ENCODE assay signal across 8 cellular contexts in the genomic region with DNA sequence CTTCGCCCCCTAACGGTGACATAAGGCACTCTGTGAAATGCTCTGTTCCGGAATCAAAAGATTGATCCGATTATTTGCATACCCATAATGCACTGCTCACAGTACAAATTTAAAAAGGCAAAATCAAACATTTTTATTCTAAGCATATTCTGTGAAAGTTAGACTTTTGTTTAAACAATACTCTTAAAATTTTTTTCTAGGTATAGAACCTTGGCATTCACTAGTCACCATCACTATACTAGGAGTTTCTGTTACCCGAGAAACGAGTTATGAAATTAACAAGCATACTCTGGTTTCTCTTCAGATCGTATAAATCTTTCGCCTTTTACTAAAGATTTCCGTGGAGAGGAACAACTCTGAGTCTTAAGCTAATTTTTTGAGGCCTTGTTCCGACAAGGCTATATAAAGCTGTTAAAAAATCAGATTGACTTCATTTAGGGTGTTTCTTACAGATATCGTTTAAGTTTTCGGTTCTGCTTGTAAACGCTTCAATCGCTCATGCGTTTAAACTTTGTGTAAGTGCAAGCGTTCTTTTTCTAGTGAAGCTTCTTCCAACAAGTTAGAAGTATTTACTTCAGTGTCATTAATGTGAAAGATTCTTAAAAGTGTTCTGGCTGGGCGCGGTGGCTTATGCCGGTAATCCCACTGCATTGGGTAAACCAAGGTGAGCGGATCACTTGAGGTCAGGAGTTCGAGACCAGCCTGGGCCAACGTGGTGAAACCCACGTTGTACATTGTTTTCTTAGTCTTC. TPM values are rescaled to one million over a fixed set of nuclear protein-coding genes. Genes with fewer than 3 reads are reported as not detected.
DNase-seq lines count a peak whose midpoint lies in the region; ATAC-seq and TF ChIP-seq lines count a peak whose summit lies in the region.

A gene (plus strand): TSS at position 285 of the 751 bp plus-strand sequence.

- ATAC-seq in GM19395 (IDR thresholded peaks at IDR 0.05; ENCODE audit: unreplicated experiment) (peak; percentile 73), HG03558 (IDR thresholded peaks at IDR 0.05; ENCODE audit: extremely low read depth, unreplicated experiment) (peak; percentile 45), memory B cell (ENCODE audit: low read depth) (peak; percentile 79)
- ATAC-seq in activated CD8-positive, alpha-beta T cell treated with anti-CD3 and anti-CD28 coated beads for 36 hours = peak; percentile 74
- ATAC-seq in effector memory CD8-positive, alpha-beta T cell (replicated peaks) = peak; percentile 78

- peaks cover 19% of the 10 kb centered on the region for H3K4me1 ChIP-seq in CD8-positive, alpha-beta memory T cell (ENCODE audit: insufficient read depth, low read length)

- peak in 4 of 5 donors; percentile 57 to 89 (median 88) for DNase-seq in CD8-positive, alpha-beta memory T cell
- peak; percentile 98 for DNase-seq in NCI-H82 (lab: John Stamatoyannopoulos, UW)
- peak; percentile 89 for DNase-seq in activated CD8-positive, alpha-beta T cell treated with anti-CD3 and anti-CD28 coated beads for 36 hours
- DNase-seq in effector memory CD8-positive, alpha-beta T cell = peak; percentile 53 to 72 (median 70)
- peak; percentile 68 to 87 for DNase-seq in memory B cell (ENCODE audit: low spot score in 2 of 2)
- DNase-seq in stimulated activated CD8-positive, alpha-beta memory T cell treated with anti-CD3 and anti-CD28 coated beads, Interleukin-12 subunit alpha, Interleukin-12 subunit beta, amount 100 ng/mL, for 1 hour (ENCODE audit: low read depth) = peak; percentile 58

- POLR2A ChIA-PET in CD8-positive, alpha-beta memory T cell (lab: Charles Lee) = interaction anchor here (0.6 to 1.8 kb wide), 8 partner anchors 8 to 670 kb away, joined by 3 to 24 read pairs (median 4); a partner anchor contains a TSS
- POLR2A ChIA-PET in activated CD8-positive, alpha-beta T cell treated with anti-CD3 and anti-CD28 coated beads for 36 hours (lab: Charles Lee) = interaction anchor here (0.6 to 3.1 kb wide), 66 partner anchors 8 to 1200 kb away, joined by 3 to 80 read pairs (median 4); a partner anchor contains a TSS

- peak within 1 kb of the TSS; percentile 99 to 100 (median 99) for H3K27ac Mint-ChIP-seq in CD8-positive, alpha-beta memory T cell
- peak within 1 kb of the TSS; percentile 98 for H3K27ac Mint-ChIP-seq in activated CD8-positive, alpha-beta T cell treated with anti-CD3 and anti-CD28 coated beads for 36 hours
- peak within 1 kb of the TSS; percentile 100 for H3K27ac Mint-ChIP-seq in effector memory CD8-positive, alpha-beta T cell
- H3K27ac Mint-ChIP-seq in memory B cell = peak within 1 kb of the TSS; percentile 100

- H3K27ac ChIP-seq in CD8-positive, alpha-beta memory T cell (ENCODE audit: low read depth, low read length) = peak within 1 kb of the TSS; percentile 99

- H3K9me3 ChIP-seq in CD8-positive, alpha-beta memory T cell (ENCODE audit: low read length) = no peaks in the 10 kb centered on the region

- H3K4me1 Mint-ChIP-seq in CD8-positive, alpha-beta memory T cell = peaks cover 23 to 39% (median 34%) of the 10 kb centered on the region in 3 donors
- peaks cover 26% of the 10 kb centered on the region for H3K4me1 Mint-ChIP-seq in activated CD8-positive, alpha-beta T cell treated with anti-CD3 and anti-CD28 coated beads for 36 hours (ENCODE audit: low read depth)
- H3K4me1 Mint-ChIP-seq in effector memory CD8-positive, alpha-beta T cell (ENCODE audit: low read depth in 2 of 2) = peaks cover 20 to 33% of the 10 kb centered on the region in 2 donors
- peaks cover 9% of the 10 kb centered on the region for H3K4me1 Mint-ChIP-seq in memory B cell

- no peaks in the 10 kb centered on the region for H3K27me3 ChIP-seq in CD8-positive, alpha-beta memory T cell (ENCODE audit: insufficient read depth, low read length, poor library complexity, severe bottlenecking)

- H3K36me3 ChIP-seq in CD8-positive, alpha-beta memory T cell (ENCODE audit: insufficient read depth, low read length) = no peaks in the 10 kb centered on the region

- CTCF ChIA-PET in CD8-positive, alpha-beta memory T cell (lab: Charles Lee) = interaction anchor here (1.0 to 1.9 kb wide), 5 partner anchors 9 to 18 kb away, joined by 3 to 5 read pairs (median 4); a partner anchor contains a TSS
- CTCF ChIA-PET in activated CD8-positive, alpha-beta T cell treated with anti-CD3 and anti-CD28 coated beads for 36 hours (lab: Charles Lee) = interaction anchor here (0.7 to 2.7 kb wide), 6 partner anchors 9 to 120 kb away, joined by 3 to 11 read pairs (median 8); a partner anchor contains a TSS

- H3K36me3 Mint-ChIP-seq in CD8-positive, alpha-beta memory T cell = peaks cover 0 to 8% (median 0%) of the 10 kb centered on the region in 3 donors
- H3K36me3 Mint-ChIP-seq in activated CD8-positive, alpha-beta T cell treated with anti-CD3 and anti-CD28 coated beads for 36 hours (ENCODE audit: low read depth) = no peaks in the 10 kb centered on the region
- peaks cover 41% of the 10 kb centered on the region for H3K36me3 Mint-ChIP-seq in effector memory CD8-positive, alpha-beta T cell (ENCODE audit: insufficient read depth)
- H3K36me3 Mint-ChIP-seq in memory B cell = no peaks in the 10 kb centered on the region

- peak within 1 kb of the TSS; percentile 95 to 99 (median 98) for H3K4me3 Mint-ChIP-seq in CD8-positive, alpha-beta memory T cell
- peak within 1 kb of the TSS; percentile 93 for H3K4me3 Mint-ChIP-seq in activated CD8-positive, alpha-beta T cell treated with anti-CD3 and anti-CD28 coated beads for 36 hours
- H3K4me3 Mint-ChIP-seq in effector memory CD8-positive, alpha-beta T cell = peak within 1 kb of the TSS; percentile 94 to 98
- peak within 1 kb of the TSS; percentile 91 for H3K4me3 Mint-ChIP-seq in memory B cell

- peak within 1 kb of the TSS; percentile 77 for H3K4me3 ChIP-seq in CD8-positive, alpha-beta memory T cell (ENCODE audit: low read length)

- TF ChIP-seq CTCF in activated CD8-positive, alpha-beta T cell treated with anti-CD3 and anti-CD28 coated beads for 36 hours (IDR thresholded peaks at IDR 0.05) = peak; percentile 95

- peaks cover 0 to 5% of the 10 kb centered on the region in 2 donors for H3K27me3 Mint-ChIP-seq in CD8-positive, alpha-beta memory T cell
- no peaks in the 10 kb centered on the region for H3K27me3 Mint-ChIP-seq in activated CD8-positive, alpha-beta T cell treated with anti-CD3 and anti-CD28 coated beads for 36 hours
- no peaks in the 10 kb centered on the region for H3K27me3 Mint-ChIP-seq in effector memory CD8-positive, alpha-beta T cell
- no peaks in the 10 kb centered on the region for H3K27me3 Mint-ChIP-seq in memory B cell

- peaks cover 0 to 2% (median 0%) of the 10 kb centered on the region in 5 donors for H3K9me3 Mint-ChIP-seq in CD8-positive, alpha-beta memory T cell
- no peaks in the 10 kb centered on the region for H3K9me3 Mint-ChIP-seq in activated CD8-positive, alpha-beta T cell treated with anti-CD3 and anti-CD28 coated beads for 36 hours
- no peaks in the 10 kb centered on the region for H3K9me3 Mint-ChIP-seq in effector memory CD8-positive, alpha-beta T cell
- no peaks in the 10 kb centered on the region for H3K9me3 Mint-ChIP-seq in memory B cell

- intact Hi-C loops in activated CD8-positive, alpha-beta T cell treated with anti-CD3 and anti-CD28 coated beads for 36 hours (cut with micrococcal nuclease) = loop anchor here (1.0 kb wide), 1 partner anchor 8 kb away; a partner anchor contains a TSS

RNA-seq across cellular contexts. Expression of the gene that starts here (rescaled TPM):
- total RNA-seq in CD8-positive, alpha-beta memory T cell = not detected
- not detected for polyA plus RNA-seq in CD8-positive, alpha-beta memory T cell
- not detected for total RNA-seq in activated CD8-positive, alpha-beta T cell treated with anti-CD3 and anti-CD28 coated beads for 36 hours

Comparison
In these comparisons a context has a peak if more than half of its experiments do, and no peak if none do; other contexts are left out.
1. Peak in every context shown above with its lines: DNase-seq, ATAC-seq, H3K4me3 ChIP-seq and H3K27ac ChIP-seq.
2. Peak in DNase-seq, H3K4me3 ChIP-seq and H3K27ac ChIP-seq in CD8-positive, alpha-beta memory T cell; RNA of the gene not detected or under 1 TPM.
3. Peak in DNase-seq and ATAC-seq in activated CD8-positive, alpha-beta T cell treated with anti-CD3 and anti-CD28 coated beads for 36 hours; RNA of the gene not detected or under 1 TPM.